8 cellular contexts compared by ENCODE assay signal in the genomic region with DNA sequence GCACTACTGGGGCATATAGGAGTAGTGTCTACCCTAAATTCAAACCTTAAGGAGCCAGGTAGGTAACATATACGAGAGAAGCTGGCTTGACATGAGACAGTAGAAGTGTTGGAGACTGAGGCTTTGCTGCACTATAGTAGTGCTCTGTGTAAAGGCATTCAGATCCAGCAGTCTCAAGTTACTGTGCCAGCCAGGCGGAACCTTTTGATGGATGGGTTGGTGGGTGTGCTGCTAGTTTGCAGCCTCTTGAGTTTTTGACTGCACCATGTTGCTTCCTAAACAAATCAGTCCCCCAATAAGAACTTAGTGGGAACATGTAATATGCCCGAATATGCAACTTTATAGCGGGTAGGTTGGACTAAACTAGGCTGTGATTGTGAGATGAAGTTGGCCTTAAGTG. TPM values are rescaled to one million over a fixed set of nuclear protein-coding genes. Genes with fewer than 3 reads are reported as not detected.
DNase-seq lines count a peak whose midpoint lies in the region; ATAC-seq and TF ChIP-seq lines count a peak whose summit lies in the region.

No MANE protein-coding gene starts in this region.

- H3K4me3 Mint-ChIP-seq in activated naive CD4-positive, alpha-beta T cell treated with anti-CD3 and anti-CD28 coated beads, Interleukin-2, amount 10 ng/mL, durations not matched to agents 7 days and 5 days = peak overlapping the region; percentile 92
- H3K4me3 Mint-ChIP-seq in activated naive CD8-positive, alpha-beta T cell treated with anti-CD3 and anti-CD28 coated beads, Interleukin-2, amount 50 U/mL, for 24 hours = peak overlapping the region; percentile 98

- no peak for TF ChIP-seq POLR2A in upper lobe of left lung (IDR thresholded peaks at IDR 0.05)

- H3K9me3 Mint-ChIP-seq in activated naive CD4-positive, alpha-beta T cell treated with anti-CD3 and anti-CD28 coated beads, Interleukin-2, amount 10 ng/mL, durations not matched to agents 7 days and 5 days = no peaks in the 10 kb centered on the region
- H3K9me3 Mint-ChIP-seq in activated naive CD8-positive, alpha-beta T cell treated with anti-CD3 and anti-CD28 coated beads, Interleukin-2, amount 50 U/mL, for 24 hours = no peaks in the 10 kb centered on the region

- peaks cover 30% of the 10 kb centered on the region for H3K36me3 Mint-ChIP-seq in activated naive CD4-positive, alpha-beta T cell treated with anti-CD3 and anti-CD28 coated beads, Interleukin-2, amount 10 ng/mL, durations not matched to agents 7 days and 5 days
- peaks cover 27% of the 10 kb centered on the region for H3K36me3 Mint-ChIP-seq in activated naive CD8-positive, alpha-beta T cell treated with anti-CD3 and anti-CD28 coated beads, Interleukin-2, amount 50 U/mL, for 24 hours (ENCODE audit: low read depth)

- peaks cover 14% of the 10 kb centered on the region for H3K27me3 Mint-ChIP-seq in activated naive CD4-positive, alpha-beta T cell treated with anti-CD3 and anti-CD28 coated beads, Interleukin-2, amount 10 ng/mL, durations not matched to agents 7 days and 5 days
- peaks cover 6% of the 10 kb centered on the region for H3K27me3 Mint-ChIP-seq in activated naive CD8-positive, alpha-beta T cell treated with anti-CD3 and anti-CD28 coated beads, Interleukin-2, amount 50 U/mL, for 24 hours

- no peak for DNase-seq in activated naive CD4-positive, alpha-beta T cell treated with anti-CD3 and anti-CD28 coated beads, Interleukin-2, amount 10 ng/mL, durations not matched to agents 7 days and 5 days
- no peak for DNase-seq in activated naive CD4-positive, alpha-beta T cell (lab: John Stamatoyannopoulos, UW)
- DNase-seq in activated naive CD8-positive, alpha-beta T cell treated with anti-CD3 and anti-CD28 coated beads, Interleukin-2, amount 50 U/mL, for 24 hours = no peak
- no peak for DNase-seq in upper lobe of left lung
- no peak for DNase-seq in KBM-7
- DNase-seq in NCI-H2107 (lab: John Stamatoyannopoulos, UW) = no peak

- H3K4me1 ChIP-seq in liver (ENCODE audit: control insufficient read depth in 4 of 4, insufficient read depth in 4 of 4, low read length in 3 of 4) (peaks cover 0 to 33% (median 19%) of the 10 kb centered on the region in 4 donors), upper lobe of left lung (peaks cover 33 to 47% (median 37%) of the 10 kb centered on the region in 4 donors)

- H3K9ac ChIP-seq in liver (ENCODE audit: low read depth in 1 of 2, low read length in 2 of 2) = peak overlapping the region in 1 of 2 donors; percentile 89

- no peak for TF ChIP-seq RAD21 in liver (IDR thresholded peaks at IDR 0.05)

- H3K27ac ChIP-seq in liver (ENCODE audit: low read depth in 1 of 2, low read length in 2 of 2) = no peak overlapping the region
- H3K27ac ChIP-seq in upper lobe of left lung = peak overlapping the region in 1 of 4 donors; percentile 91

- H3K36me3 ChIP-seq in liver (ENCODE audit: control insufficient read depth in 4 of 4, insufficient read depth in 3 of 4, low read depth in 1 of 4, low read length in 3 of 4) = peaks cover 0 to 2% (median 0%) of the 10 kb centered on the region in 4 donors
- H3K36me3 ChIP-seq in upper lobe of left lung = peaks cover 0 to 24% (median 1%) of the 10 kb centered on the region in 4 donors

- H3K27ac Mint-ChIP-seq in activated naive CD4-positive, alpha-beta T cell treated with anti-CD3 and anti-CD28 coated beads, Interleukin-2, amount 10 ng/mL, durations not matched to agents 7 days and 5 days = no peak overlapping the region
- H3K27ac Mint-ChIP-seq in activated naive CD8-positive, alpha-beta T cell treated with anti-CD3 and anti-CD28 coated beads, Interleukin-2, amount 50 U/mL, for 24 hours = no peak overlapping the region

- ATAC-seq in activated naive CD8-positive, alpha-beta T cell treated with anti-CD3 and anti-CD28 coated beads, Interleukin-2, amount 50 U/mL, for 24 hours = no peak
- ATAC-seq in upper lobe of left lung (ENCODE audit: low FRiP score in 2 of 2) = no peak
- ATAC-seq in GM21717 (IDR thresholded peaks at IDR 0.05; ENCODE audit: unreplicated experiment) = no peak

- no peak for TF ChIP-seq EP300 in upper lobe of left lung (IDR thresholded peaks at IDR 0.05)

- TF ChIP-seq CTCF in liver (IDR thresholded peaks at IDR 0.05; ENCODE audit: low read depth, low read length, missing input control) (no peak), upper lobe of left lung (IDR thresholded peaks at IDR 0.05) (no peak)

- 78% methylated on average over 4 of the region's 4 CpGs for WGBS in liver
- 75 to 82% methylated on average over 4 of the region's 4 CpGs for WGBS in upper lobe of left lung, 2 donors

- peaks cover 49% of the 10 kb centered on the region for H3K4me1 Mint-ChIP-seq in activated naive CD4-positive, alpha-beta T cell treated with anti-CD3 and anti-CD28 coated beads, Interleukin-2, amount 10 ng/mL, durations not matched to agents 7 days and 5 days
- H3K4me1 Mint-ChIP-seq in activated naive CD8-positive, alpha-beta T cell treated with anti-CD3 and anti-CD28 coated beads, Interleukin-2, amount 50 U/mL, for 24 hours = peaks cover 46% of the 10 kb centered on the region

- H3K4me3 ChIP-seq in liver (ENCODE audit: low read depth in 1 of 3, low read length in 3 of 3) (peak overlapping the region; percentile 88 to 93 (median 91)), upper lobe of left lung (peak overlapping the region in 3 of 4 donors; percentile 63 to 90 (median 80))

- H3K27me3 ChIP-seq in liver (ENCODE audit: control insufficient read depth in 4 of 4, insufficient read depth in 4 of 4, low read length in 3 of 4) (no peaks in the 10 kb centered on the region), upper lobe of left lung (no peaks in the 10 kb centered on the region)

- in situ Hi-C loops in KBM-7 (cut with MboI; ENCODE audit: low pct_unique_long_range_greater_than_20kb, low sequenced_read_pairs) = no loop called here

- CTCF ChIA-PET in activated naive CD4-positive, alpha-beta T cell treated with anti-CD3 and anti-CD28 coated beads, Interleukin-2, amount 10 ng/mL, durations not matched to agents 7 days and 5 days (lab: Charles Lee) = interaction anchor here (0.9 to 2.1 kb wide), 4 partner anchors 11 to 137 kb away, joined by 3 to 7 read pairs (median 4); no protein-coding TSS in a partner anchor

- H3K9me3 ChIP-seq in liver (ENCODE audit: control insufficient read depth in 4 of 4, low read length in 3 of 4) (no peaks in the 10 kb centered on the region), upper lobe of left lung (no peaks in the 10 kb centered on the region)

TF ChIP-seq in liver, 16 proteins besides CTCF, POLR2A, EP300 and RAD21 (continues in another document):
- TF ChIP-seq SP1 (IDR thresholded peaks at IDR 0.05) (no peak), GABPA (IDR thresholded peaks at IDR 0.05 in 1 of 2, conservative IDR thresholded peaks at IDR 0.05 in 1 of 2) (no peak), RXRA (IDR thresholded peaks at IDR 0.05) (no peak), TAF1 (conservative IDR thresholded peaks at IDR 0.05) (no peak), YY1 (IDR thresholded peaks at IDR 0.05) (no peak), HNF4A (conservative IDR thresholded peaks at IDR 0.05) (no peak), FOXA2 (IDR thresholded peaks at IDR 0.05) (no peak), FOXA1 (IDR thresholded peaks at IDR 0.05) (no peak), JUND (IDR thresholded peaks at IDR 0.05) (no peak), EGR1 (IDR thresholded peaks at IDR 0.05; ENCODE audit: low read depth in 2 of 2) (no peak), HNF4G (IDR thresholded peaks at IDR 0.05) (no peak), NR2F2 (IDR thresholded peaks at IDR 0.05) (no peak)
- TF ChIP-seq, protein P1, sequence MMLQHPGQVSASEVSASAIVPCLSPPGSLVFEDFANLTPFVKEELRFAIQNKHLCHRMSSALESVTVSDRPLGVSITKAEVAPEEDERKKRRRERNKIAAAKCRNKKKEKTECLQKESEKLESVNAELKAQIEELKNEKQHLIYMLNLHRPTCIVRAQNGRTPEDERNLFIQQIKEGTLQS (IDR thresholded peaks at IDR 0.05) = no peak
- TF ChIP-seq, protein P2, sequence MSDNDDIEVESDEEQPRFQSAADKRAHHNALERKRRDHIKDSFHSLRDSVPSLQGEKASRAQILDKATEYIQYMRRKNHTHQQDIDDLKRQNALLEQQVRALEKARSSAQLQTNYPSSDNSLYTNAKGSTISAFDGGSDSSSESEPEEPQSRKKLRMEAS (IDR thresholded peaks at IDR 0.05) = no peak
- TF ChIP-seq, protein P3, sequence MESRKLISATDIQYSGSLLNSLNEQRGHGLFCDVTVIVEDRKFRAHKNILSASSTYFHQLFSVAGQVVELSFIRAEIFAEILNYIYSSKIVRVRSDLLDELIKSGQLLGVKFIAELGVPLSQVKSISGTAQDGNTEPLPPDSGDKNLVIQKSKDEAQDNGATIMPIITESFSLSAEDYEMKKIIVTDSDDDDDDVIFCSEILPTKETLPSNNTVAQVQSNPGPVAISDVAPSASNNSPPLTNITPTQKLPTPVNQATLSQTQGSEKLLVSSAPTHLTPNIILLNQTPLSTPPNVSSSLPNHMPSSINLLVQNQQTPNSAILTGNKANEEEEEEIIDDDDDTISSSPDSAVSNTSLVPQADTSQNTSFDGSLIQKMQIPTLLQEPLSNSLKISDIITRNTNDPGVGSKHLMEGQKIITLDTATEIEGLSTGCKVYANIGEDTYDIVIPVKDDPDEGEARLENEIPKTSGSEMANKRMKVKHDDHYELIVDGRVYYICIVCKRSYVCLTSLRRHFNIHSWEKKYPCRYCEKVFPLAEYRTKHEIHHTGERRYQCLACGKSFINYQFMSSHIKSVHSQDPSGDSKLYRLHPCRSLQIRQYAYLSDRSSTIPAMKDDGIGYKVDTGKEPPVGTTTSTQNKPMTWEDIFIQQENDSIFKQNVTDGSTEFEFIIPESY (IDR thresholded peaks at IDR 0.05) = no peak

RNA-seq across cellular contexts. Expression of a gene that starts 1.5 kb away (rescaled TPM):
- total RNA-seq in liver (10 to 100 TPM; 48.4 to 81.0 TPM), upper lobe of left lung (100 to 1,000 TPM; 120 to 218 (median 192) TPM)
- polyA plus RNA-seq in liver = 100 to 1,000 TPM in 1 of 2 donors, 10 to 100 TPM in 1; 68.2 to 102 TPM

RNA-seq across cellular contexts. Expression of a gene that starts 23.0 kb away (rescaled TPM):
- total RNA-seq in liver (not detected), upper lobe of left lung (1 to 10 TPM in 1 of 6 donors, under 1 TPM in 4, not detected in 1; 0.30 to 1.4 (median 0.49) TPM)
- not detected for polyA plus RNA-seq in liver

RNA-seq across cellular contexts. Expression of a gene that starts 55.7 kb away (rescaled TPM):
- total RNA-seq in liver = 10 to 100 TPM in 1 of 2 donors, 1 to 10 TPM in 1; 2.8 to 17.6 TPM
- 1 to 10 TPM; 1.7 to 3.0 TPM for polyA plus RNA-seq in liver
- 100 to 1,000 TPM in 1 of 6 donors, 10 to 100 TPM in 5; 39.6 to 131 (median 66.0) TPM for total RNA-seq in upper lobe of left lung
